ENCODE assay signal across 9 cellular contexts in the genomic region with DNA sequence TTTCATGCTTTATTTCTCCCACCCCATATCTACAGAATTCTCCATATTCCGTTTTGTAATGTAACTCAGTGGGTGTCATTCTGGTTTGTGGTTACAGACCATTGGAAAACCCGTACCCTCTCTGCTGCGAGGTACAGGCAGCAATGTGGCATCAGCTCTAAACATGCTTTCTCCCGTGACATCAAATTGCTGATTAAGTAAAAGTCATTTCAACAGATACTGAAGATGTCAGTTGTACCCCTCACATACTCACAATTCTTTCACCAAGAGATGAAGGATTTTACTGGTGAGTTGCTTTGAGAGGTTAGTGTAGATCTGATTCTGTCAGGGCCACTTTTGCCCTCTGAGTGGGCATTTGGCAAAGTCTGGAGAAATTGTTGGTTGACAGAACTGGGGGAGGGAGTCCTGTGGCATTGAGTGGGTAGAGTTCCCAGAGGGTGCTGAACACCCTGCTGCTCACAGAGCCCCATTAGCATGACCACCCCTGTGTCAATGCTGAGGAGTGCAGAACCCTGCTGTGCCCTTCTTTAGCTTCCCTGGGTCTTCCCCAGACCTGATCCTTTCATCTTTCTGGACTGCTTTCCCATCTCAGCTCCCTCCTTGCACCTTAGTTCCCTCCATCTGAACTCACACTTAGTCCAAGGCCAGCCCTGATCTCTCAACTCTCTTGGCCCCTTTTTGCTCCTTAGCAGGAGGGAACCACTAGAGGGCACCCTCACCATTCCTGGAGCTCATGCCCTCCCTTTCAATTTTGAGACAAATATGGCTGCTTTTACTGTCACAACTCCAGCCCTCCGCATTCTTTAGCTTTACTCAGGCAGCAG. TPM values are rescaled to one million over a fixed set of nuclear protein-coding genes. Genes with fewer than 3 reads are reported as not detected.
DNase-seq lines count a peak whose midpoint lies in the region; ATAC-seq and TF ChIP-seq lines count a peak whose summit lies in the region.
"Had no signal": no experiment of that assay in that cellular context is flagged by ENCODE, and none has a peak within 500 bp of the region (broad histone marks: within the 10 kb centered on the region; RNA-seq: fewer than 3 reads in every experiment).

No MANE protein-coding gene starts in this region.

- CTCF ChIA-PET in PC-9 (lab: Charles Lee) = no interaction called here

- H3K4me3 ChIP-seq in PC-9 = no peak overlapping the region
- H3K4me3 ChIP-seq in body of pancreas = no peak overlapping the region

- no peak overlapping the region for H3K27ac Mint-ChIP-seq in neural crest cell (ENCODE audit: unreplicated experiment)
- H3K27ac Mint-ChIP-seq: T-cell had no signal

- ATAC-seq in body of pancreas (peak; percentile 38), GM21717 (IDR thresholded peaks at IDR 0.05; ENCODE audit: unreplicated experiment) (no peak), GM18511 (IDR thresholded peaks at IDR 0.05; ENCODE audit: unreplicated experiment) (no peak)
- ATAC-seq: T-cell had no signal

- H3K36me3 Mint-ChIP-seq in neural crest cell (ENCODE audit: low read depth) = peaks cover 3% of the 10 kb centered on the region
- H3K36me3 Mint-ChIP-seq: T-cell had no signal

- no peaks in the 10 kb centered on the region for H3K27me3 Mint-ChIP-seq in neural crest cell (ENCODE audit: low read depth)

- BruUV-seq in PC-9 (replicated peaks; lab: Mats Ljungman, UMichigan) = no TSS peak

- intact Hi-C loops in PC-9 (cut with micrococcal nuclease; ENCODE audit: unreplicated experiment) = no loop called here
- intact Hi-C loops in body of pancreas (cut with DNase I) = no loop called here

- peaks cover 8% of the 10 kb centered on the region for H3K9me3 Mint-ChIP-seq in neural crest cell
- H3K9me3 Mint-ChIP-seq: T-cell had no signal

- peaks cover 35% of the 10 kb centered on the region for H3K27me3 ChIP-seq in PC-9 (ENCODE audit: insufficient read depth, low read depth)
- H3K27me3 ChIP-seq in body of pancreas = no peaks in the 10 kb centered on the region

- POLR2A ChIA-PET in PC-9 (lab: Charles Lee; ENCODE audit: unreplicated experiment) = no interaction called here

- no peaks in the 10 kb centered on the region for H3K9me3 ChIP-seq in PC-9 (ENCODE audit: insufficient read depth, low read depth)
- H3K9me3 ChIP-seq in body of pancreas = no peaks in the 10 kb centered on the region

- H3F3A ChIP-seq in PC-9 (ENCODE audit: insufficient read depth, low read depth) = no peaks in the 10 kb centered on the region

- no peak for TF ChIP-seq POLR2A in body of pancreas (IDR thresholded peaks at IDR 0.05)

- H3K79me2 ChIP-seq in PC-9 (ENCODE audit: low read depth) = no peaks in the 10 kb centered on the region

- H3K4me1 Mint-ChIP-seq in neural crest cell = no peaks in the 10 kb centered on the region
- H3K4me1 Mint-ChIP-seq: T-cell had no signal

- H3K4me2 ChIP-seq in PC-9 = no peak overlapping the region

- H3K36me3 ChIP-seq in PC-9 (ENCODE audit: low read depth) (no peaks in the 10 kb centered on the region), body of pancreas (replicated peaks in 1 of 2; ENCODE audit: insufficient read depth in 1 of 2, low read depth in 2 of 2) (no peaks in the 10 kb centered on the region)

- H3K4me1 ChIP-seq in PC-9 (replicated peaks; ENCODE audit: insufficient read depth) (no peaks in the 10 kb centered on the region), body of pancreas (no peaks in the 10 kb centered on the region)

- H3K27ac ChIP-seq in PC-9 (no peak overlapping the region), body of pancreas (no peak overlapping the region)

- no peaks in the 10 kb centered on the region; the same call in 1 of the 2 replicates for H4K20me1 ChIP-seq in PC-9 (ENCODE audit: insufficient read depth)

- H2AFZ ChIP-seq in PC-9 = no peak overlapping the region

- no peak overlapping the region for H3K4me3 Mint-ChIP-seq in neural crest cell
- H3K4me3 Mint-ChIP-seq: T-cell had no signal

- H3K9me2 ChIP-seq in PC-9 (ENCODE audit: insufficient read depth) = no peaks in the 10 kb centered on the region

- 66 to 67% methylated on average over 5 of the region's 5 CpGs for WGBS in body of pancreas, 2 donors

- DNase-seq in COLO829 (ENCODE audit: low spot score) (peak; percentile 58), H4 (ENCODE audit: low spot score) (peak; percentile 14), PC-9 (peak in 1 of 2 experiments; percentile 53), body of pancreas (peak; percentile 44 to 67 (median 54)), neural crest cell (ENCODE audit: low read depth, low spot score) (no peak), NCI-H2227 (lab: John Stamatoyannopoulos, UW; ENCODE audit: unreplicated experiment) (no peak)

- TF ChIP-seq CTCF in PC-9 (conservative IDR thresholded peaks at IDR 0.05) = peak; percentile 83
- peak; percentile 36 to 67 (median 62) for TF ChIP-seq CTCF in body of pancreas (IDR thresholded peaks at IDR 0.05)
- peak; percentile 30 for TF ChIP-seq CTCF in neural crest cell (conservative IDR thresholded peaks at IDR 0.05)

RNA-seq across cellular contexts. Expression of a gene that starts 39.9 kb away (rescaled TPM):
- total RNA-seq in H4 (2014; rRNA removed; shearing (Covaris generic)) = not detected in 2 replicates
- not detected in 2 replicates for total RNA-seq in PC-9 (2021)
- total RNA-seq in body of pancreas = not detected
- not detected in 2 replicates for total RNA-seq in neural crest cell
- total RNA-seq: T-cell had no signal

Comparison
In these comparisons a context has a peak if more than half of its experiments do, and no peak if none do; other contexts are left out.
1. DNase-seq: peak in COLO829 (single experiment), H4 (single experiment) and body of pancreas (4 of 4); none in neural crest cell (single experiment) and NCI-H2227 (single experiment).
2. CTCF ChIP-seq: peak in every context shown above with its lines; median percentile 83 in PC-9; 62 in body of pancreas; 30 in neural crest cell.